Comparison of ENCODE assay signal across 18 cellular contexts in genomic region chr16:81861915-81862314, GRCh38.
A peak's percentile ranks its signal among the peaks of the same experiment; 100 is the strongest.
DNase-seq lines count a peak whose midpoint lies in the region; ATAC-seq and TF ChIP-seq lines count a peak whose summit lies in the region.
"Had no signal": no experiment of that assay in that cellular context is flagged by ENCODE, and none has a peak within 500 bp of the region (broad histone marks: within the 10 kb centered on the region; RNA-seq: fewer than 3 reads in every experiment).

No MANE protein-coding gene starts in this region.

- no peaks in the 10 kb centered on the region for H3K9me2 ChIP-seq in Karpas-422 (replicated peaks; ENCODE audit: insufficient read depth, low read length)

- H3K9me3 ChIP-seq in Karpas-422 (ENCODE audit: low read length) (no peaks in the 10 kb centered on the region), mammary epithelial cell (replicated peaks; ENCODE audit: insufficient read depth, low read length) (no peaks in the 10 kb centered on the region), lower lobe of right lung (no peaks in the 10 kb centered on the region), subcutaneous abdominal adipose tissue (ENCODE audit: control insufficient read depth in 5 of 5, low read length in 5 of 5) (no peaks in the 10 kb centered on the region)
- H3K9me3 ChIP-seq: ascending aorta, testis had no signal

- H3K9ac ChIP-seq in Karpas-422 (ENCODE audit: low read length), result peak overlapping the region; percentile 65
- no peak overlapping the region for H3K9ac ChIP-seq in mammary epithelial cell (ENCODE audit: insufficient read depth, low read length)
- no peak overlapping the region for H3K9ac ChIP-seq in subcutaneous abdominal adipose tissue (ENCODE audit: low read length in 5 of 5)

- CTCF ChIA-PET in mammary epithelial cell (lab: Charles Lee; ENCODE audit: low non-redundant PET), result no interaction called here

- in situ Hi-C loops in mammary epithelial cell (cut with MboI; ENCODE audit: low sequenced_read_pairs in 2 of 2), result no loop called here

- H3K27ac ChIP-seq in Karpas-422 (ENCODE audit: low read length) (peak overlapping the region; percentile 99), mammary epithelial cell (ENCODE audit: insufficient read depth, low read depth, low read length) (no peak overlapping the region), lower lobe of right lung (peak overlapping the region; percentile 68), subcutaneous abdominal adipose tissue (ENCODE audit: low read depth, low read length) (peak overlapping the region; percentile 61)
- H3K27ac ChIP-seq: ascending aorta, testis had no signal

- BruUV-seq in mammary epithelial cell (replicated peaks; lab: Mats Ljungman, UMichigan), result no TSS peak

- DNase-seq in Karpas-422, result no peak
- DNase-seq in mammary epithelial cell, result no peak
- no peak for DNase-seq in lower lobe of right lung
- DNase-seq in DMS 273 treated with DMSO at 0.1 percent for 48 hours (lab: John Stamatoyannopoulos, UW), result no peak
- no peak for DNase-seq in NCI-H446 (lab: John Stamatoyannopoulos, UW)
- no peak for DNase-seq in amygdala (lab: John Stamatoyannopoulos, UW)
- no peak for DNase-seq in germinal center (ENCODE audit: low spot score)
- DNase-seq: activated CD4-positive, alpha-beta T cell treated with anti-CD3 and anti-CD28 coated beads, Interleukin-2, amount 10 ng/mL, durations not matched to agents 24 days and 14 days; activated naive CD4-positive, alpha-beta T cell treated with Interleukin-2 at 50 U/mL for 16 hours; activated T-cell treated with anti-CD3 and anti-CD28 coated beads for 4 hours; AML-193; NCI-H1092 treated with DMSO at 0.1 percent for 48 hours; nucleus accumbens; testis had no signal

- no peak overlapping the region for H2AFZ ChIP-seq in Karpas-422 (ENCODE audit: low read length)
- H2AFZ ChIP-seq in mammary epithelial cell (ENCODE audit: low read depth, low read length), result peak overlapping the region; percentile 90

- dilution Hi-C loops in mammary epithelial cell (cut with HindIII; ENCODE audit: low sequenced_read_pairs), result no loop called here

- H3K79me2 ChIP-seq in Karpas-422 (ENCODE audit: low read length) (peaks cover 23% of the 10 kb centered on the region), mammary epithelial cell (ENCODE audit: insufficient read depth, low read length) (no peaks in the 10 kb centered on the region)

- H3K4me1 ChIP-seq in Karpas-422 (ENCODE audit: low read length) (peaks cover 97% of the 10 kb centered on the region), mammary epithelial cell (ENCODE audit: insufficient read depth, low read length) (peaks cover 17% of the 10 kb centered on the region), lower lobe of right lung (peaks cover 12% of the 10 kb centered on the region), subcutaneous abdominal adipose tissue (ENCODE audit: control insufficient read depth in 5 of 5, insufficient read depth in 5 of 5, low read length in 5 of 5) (peaks cover 0 to 43% (median 8%) of the 10 kb centered on the region in 5 donors)
- H3K4me1 ChIP-seq: ascending aorta, testis had no signal

- H3K4me2 ChIP-seq in Karpas-422 (ENCODE audit: low read depth, low read length, poor library complexity, severe bottlenecking) (peak overlapping the region; percentile 87), mammary epithelial cell (ENCODE audit: insufficient read depth, low read depth, low read length) (peak overlapping the region; percentile 65)

- no peaks in the 10 kb centered on the region for H3K27me3 ChIP-seq in Karpas-422 (ENCODE audit: low read length)
- H3K27me3 ChIP-seq in mammary epithelial cell (ENCODE audit: insufficient read depth, low read length), result no peaks in the 10 kb centered on the region
- peaks cover 6% of the 10 kb centered on the region for H3K27me3 ChIP-seq in lower lobe of right lung (ENCODE audit: low read depth)
- H3K27me3 ChIP-seq in subcutaneous abdominal adipose tissue (ENCODE audit: control insufficient read depth in 5 of 5, insufficient read depth in 4 of 5, low read length in 5 of 5), result peaks cover 0 to 6% (median 4%) of the 10 kb centered on the region in 5 donors
- H3K27me3 ChIP-seq: ascending aorta, testis had no signal

- 3% methylated on average over 6 of the region's 7 CpGs for WGBS in mammary epithelial cell (ENCODE audit: low coverage, missing lambda C conversion rate)

- no peak for TF ChIP-seq CTCF in mammary epithelial cell (conservative IDR thresholded peaks at IDR 0.05 in 1 of 2, IDR thresholded peaks at IDR 0.05 in 1 of 2; ENCODE audit: extremely low read depth in 1 of 2, insufficient read depth in 1 of 2, low read depth in 1 of 2, low read length in 2 of 2)
- TF ChIP-seq CTCF in lower lobe of right lung (IDR thresholded peaks at IDR 0.05), result no peak

- intact Hi-C loops in mammary epithelial cell (cut with micrococcal nuclease), result loop anchor here (2.0 kb wide), 1 partner anchor 75 kb away; no protein-coding TSS in a partner anchor
- intact Hi-C loops in lower lobe of right lung (cut with DNase I), result no loop called here

- no peak overlapping the region for H3K4me3 ChIP-seq in Karpas-422 (ENCODE audit: low read length)
- H3K4me3 ChIP-seq in mammary epithelial cell (replicated peaks in 1 of 3; ENCODE audit: insufficient read depth in 1 of 3, low read depth in 2 of 3, low read length in 3 of 3), result peak overlapping the region in 1 of 3 experiments; percentile 8
- H3K4me3 ChIP-seq in lower lobe of right lung, result no peak overlapping the region
- peak overlapping the region in 2 of 5 donors; percentile 9 to 11 for H3K4me3 ChIP-seq in subcutaneous abdominal adipose tissue (ENCODE audit: low read depth in 1 of 5, low read length in 5 of 5)
- H3K4me3 ChIP-seq: ascending aorta, K562, testis had no signal

- peaks cover 55% of the 10 kb centered on the region for H3K36me3 ChIP-seq in Karpas-422 (ENCODE audit: insufficient read depth, low read length)
- no peaks in the 10 kb centered on the region for H3K36me3 ChIP-seq in mammary epithelial cell (ENCODE audit: insufficient read depth, low read length)
- peaks cover 7% of the 10 kb centered on the region for H3K36me3 ChIP-seq in lower lobe of right lung
- H3K36me3 ChIP-seq in subcutaneous abdominal adipose tissue (ENCODE audit: control insufficient read depth in 5 of 5, insufficient read depth in 5 of 5, low read length in 5 of 5), result peaks cover 0 to 12% (median 3%) of the 10 kb centered on the region in 5 donors
- H3K36me3 ChIP-seq: ascending aorta had no signal

- ATAC-seq in lower lobe of right lung, result peak; percentile 7 to 23
- ATAC-seq: K562, Panc1 had no signal

- peaks cover 4% of the 10 kb centered on the region; the same call in 1 of the 2 replicates for H4K20me1 ChIP-seq in Karpas-422 (ENCODE audit: insufficient read depth, low read depth, low read length)
- H4K20me1 ChIP-seq in mammary epithelial cell (ENCODE audit: insufficient read depth, low read length), result no peaks in the 10 kb centered on the region
